Comparison of ENCODE assay signal across 36 cellular contexts in the genomic region with DNA sequence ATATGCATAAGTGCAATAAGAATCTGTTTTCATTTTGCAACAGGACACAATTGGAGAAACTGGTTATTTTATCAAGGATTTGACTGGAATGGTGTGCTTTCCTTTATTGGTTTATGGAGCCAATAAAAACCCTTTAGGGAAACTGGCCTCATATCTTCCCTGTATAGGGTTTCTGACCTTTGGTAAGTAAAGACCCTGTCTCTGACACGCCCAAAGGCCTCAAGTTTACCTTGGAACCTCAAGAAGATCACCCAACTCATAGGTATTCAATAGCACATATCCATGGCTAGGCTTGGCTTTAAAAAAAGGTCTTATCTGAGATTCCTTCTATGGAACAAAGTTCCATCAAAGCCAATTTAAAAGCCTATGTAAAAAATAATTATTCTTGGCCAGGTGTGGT. TPM values are rescaled to one million over a fixed set of nuclear protein-coding genes. Genes with fewer than 3 reads are reported as not detected.
"Had no signal": no experiment of that assay in that cellular context is flagged by ENCODE, and none has a peak within 500 bp of the region (broad histone marks: within the 10 kb centered on the region; RNA-seq: fewer than 3 reads in every experiment).

No MANE protein-coding gene starts in this region.

- DNase-seq: activated B cell treated with CpG ODN at 0.5 μM for 24 hours; activated CD4-positive, alpha-beta memory T cell treated with anti-CD3 and anti-CD28 coated beads for 36 hours; activated CD4-positive, alpha-beta T cell treated with anti-CD3 and anti-CD28 coated beads for 4 hours; activated CD4-positive, alpha-beta T cell treated with anti-CD3 and anti-CD28 coated beads, Interleukin-2, amount 10 ng/mL, durations not matched to agents 24 days and 14 days; activated CD4-positive, alpha-beta T cell treated with anti-CD3 and anti-CD28 coated beads, Interleukin-2, amount 50 U/mL, for 1 hour; activated CD4-positive, alpha-beta T cell treated with anti-CD3 and anti-CD28 coated beads, Interleukin-2, amount 50 U/mL, for 4 hours; activated CD4-positive, CD25-positive, alpha-beta regulatory T cell treated with anti-CD3 and anti-CD28 coated beads, Interleukin-2, amount 50 U/mL, for 72 hours; activated CD8-positive, alpha-beta memory T cell treated with anti-CD3 and anti-CD28 coated beads, Interleukin-2, amount 50 U/mL, for 4 hours; activated CD8-positive, alpha-beta T cell treated with anti-CD3 and anti-CD28 coated beads for 36 hours; activated effector memory CD4-positive, alpha-beta T cell treated with anti-CD3 and anti-CD28 coated beads, Interleukin-2, amount 50 U/mL, for 16 hours; activated gamma-delta T cell treated with Interleukin-2 at 50 U/mL for 16 hours; activated naive CD4-positive, alpha-beta T cell; activated naive CD4-positive, alpha-beta T cell treated with anti-CD3 and anti-CD28 coated beads for 36 hours; activated naive CD4-positive, alpha-beta T cell treated with anti-CD3 and anti-CD28 coated beads, Interleukin-2, amount 50 U/mL, for 16 hours; activated naive CD8-positive, alpha-beta T cell treated with anti-CD3 and anti-CD28 coated beads for 36 hours; activated T-cell treated with anti-CD3 and anti-CD28 coated beads for 4 hours; activated T-cell treated with anti-CD3 and anti-CD28 coated beads, Interleukin-2, amount 50 U/mL, for 1 hour; activated T-cell treated with anti-CD3 and anti-CD28 coated beads, Interleukin-2, amount 50 U/mL, for 4 hours; activated T-cell treated with anti-CD3 and anti-CD28 coated beads, Interleukin-2, amount 50 U/mL, for 72 hours; adrenal gland; amniotic stem cell; aorta; body of pancreas; brain microvascular endothelial cell; central memory CD4-positive, alpha-beta T cell; T-helper 1 cell; T-helper 2 cell; T-helper 9 cell had no signal

- H3K4me1 ChIP-seq: adrenal gland, breast epithelium had no signal

- H3K9me3 ChIP-seq: adrenal gland, body of pancreas, breast epithelium had no signal

- ATAC-seq: activated CD8-positive, alpha-beta T cell treated with anti-CD3 and anti-CD28 coated beads for 36 hours; activated naive CD4-positive, alpha-beta T cell treated with anti-CD3 and anti-CD28 coated beads, Interleukin-2, amount 50 U/mL, for 72 hours; activated T-cell treated with anti-CD3 and anti-CD28 coated beads, Interleukin-2, amount 50 U/mL, for 4 hours; activated T-cell treated with anti-CD3 and anti-CD28 coated beads, Interleukin-2, amount 50 U/mL, for 72 hours; activated T-helper 17 cell treated with anti-CD3 and anti-CD28 coated beads, Interleukin-2, amount 50 U/mL, for 72 hours; body of pancreas had no signal

- H3K9me3 Mint-ChIP-seq: activated CD4-positive, alpha-beta T cell treated with anti-CD3 and anti-CD28 coated beads, Interleukin-2, amount 10 ng/mL, durations not matched to agents 24 days and 14 days; activated naive CD4-positive, alpha-beta T cell treated with anti-CD3 and anti-CD28 coated beads, Interleukin-2, amount 50 U/mL, for 72 hours; activated T-cell treated with anti-CD3 and anti-CD28 coated beads, Interleukin-2, amount 50 U/mL, for 4 hours; activated T-helper 17 cell treated with anti-CD3 and anti-CD28 coated beads, Interleukin-2, amount 50 U/mL, for 72 hours had no signal

- H3K4me1 Mint-ChIP-seq: activated B cell treated with CpG ODN at 0.5 μM for 24 hours; activated T-helper 17 cell treated with anti-CD3 and anti-CD28 coated beads, Interleukin-2, amount 50 U/mL, for 72 hours had no signal

- H3K36me3 ChIP-seq: adrenal gland, brain microvascular endothelial cell, breast epithelium had no signal

- H3K27ac Mint-ChIP-seq: activated B cell treated with CpG ODN at 0.5 μM for 24 hours; activated CD4-positive, alpha-beta memory T cell treated with anti-CD3 and anti-CD28 coated beads for 36 hours; activated CD4-positive, alpha-beta T cell treated with anti-CD3 and anti-CD28 coated beads, Interleukin-2, amount 10 ng/mL, durations not matched to agents 24 days and 14 days; activated CD8-positive, alpha-beta T cell treated with anti-CD3 and anti-CD28 coated beads for 36 hours; activated naive CD4-positive, alpha-beta T cell treated with anti-CD3 and anti-CD28 coated beads for 36 hours; activated naive CD4-positive, alpha-beta T cell treated with anti-CD3 and anti-CD28 coated beads, Interleukin-2, amount 50 U/mL, for 72 hours; activated naive CD8-positive, alpha-beta T cell treated with anti-CD3 and anti-CD28 coated beads for 36 hours; activated T-cell treated with anti-CD3 and anti-CD28 coated beads, Interleukin-2, amount 50 U/mL, for 72 hours; activated T-helper 1 cell treated with anti-CD3 and anti-CD28 coated beads, Interleukin-12 subunit alpha, Interleukin-12 subunit beta, Interleukin-2, Interleukin-4 antibody, amounts not matched to agents 30 ng/mL and 10 ng/mL and 1 ng/mL, durations not matched to agents 14 hours and 24 hours and 36 hours; activated T-helper 17 cell treated with anti-CD3 and anti-CD28 coated beads, Interleukin-2, amount 50 U/mL, for 72 hours; T-helper 1 cell treated with Interleukin-12 subunit alpha and Interleukin-12 subunit beta and Interleukin-4 antibody, amounts not matched to agents 30 μg/mL and 1 μg/mL, for 36 hours; T-helper 2 cell treated with Interferon-gamma antibody and Interleukin-4, amounts not matched to agents 5 μg/mL and 100 μg/mL, for 36 hours had no signal

- H3K27me3 ChIP-seq: adrenal gland, body of pancreas, brain microvascular endothelial cell, breast epithelium had no signal

- H3K36me3 Mint-ChIP-seq: activated CD4-positive, alpha-beta memory T cell treated with anti-CD3 and anti-CD28 coated beads for 36 hours had no signal

- H3K27me3 Mint-ChIP-seq: activated B cell treated with CpG ODN at 0.5 μM for 24 hours; activated CD4-positive, alpha-beta memory T cell treated with anti-CD3 and anti-CD28 coated beads for 36 hours; activated CD4-positive, alpha-beta T cell treated with anti-CD3 and anti-CD28 coated beads, Interleukin-2, amount 10 ng/mL, durations not matched to agents 24 days and 14 days; activated CD8-positive, alpha-beta T cell treated with anti-CD3 and anti-CD28 coated beads for 36 hours; activated naive CD8-positive, alpha-beta T cell treated with anti-CD3 and anti-CD28 coated beads for 36 hours had no signal

- H3K4me3 Mint-ChIP-seq: activated B cell treated with CpG ODN at 0.5 μM for 24 hours; activated CD4-positive, alpha-beta memory T cell treated with anti-CD3 and anti-CD28 coated beads for 36 hours; activated CD4-positive, alpha-beta T cell treated with anti-CD3 and anti-CD28 coated beads, Interleukin-2, amount 10 ng/mL, durations not matched to agents 24 days and 14 days; activated CD8-positive, alpha-beta T cell treated with anti-CD3 and anti-CD28 coated beads for 36 hours; activated naive CD4-positive, alpha-beta T cell treated with anti-CD3 and anti-CD28 coated beads for 36 hours; activated naive CD8-positive, alpha-beta T cell treated with anti-CD3 and anti-CD28 coated beads for 36 hours; activated T-cell treated with anti-CD3 and anti-CD28 coated beads, Interleukin-2, amount 50 U/mL, for 4 hours; activated T-cell treated with anti-CD3 and anti-CD28 coated beads, Interleukin-2, amount 50 U/mL, for 72 hours; activated T-helper 1 cell treated with anti-CD3 and anti-CD28 coated beads, Interleukin-12 subunit alpha, Interleukin-12 subunit beta, Interleukin-2, Interleukin-4 antibody, amounts not matched to agents 30 ng/mL and 10 ng/mL and 1 ng/mL, durations not matched to agents 14 hours and 24 hours and 36 hours; activated T-helper 17 cell treated with anti-CD3 and anti-CD28 coated beads, Interleukin-2, amount 50 U/mL, for 72 hours; T-helper 1 cell treated with Interleukin-12 subunit alpha and Interleukin-12 subunit beta and Interleukin-4 antibody, amounts not matched to agents 30 μg/mL and 1 μg/mL, for 36 hours; T-helper 2 cell treated with Interferon-gamma antibody and Interleukin-4, amounts not matched to agents 5 μg/mL and 100 μg/mL, for 36 hours had no signal

- H3K4me3 ChIP-seq: adrenal gland, body of pancreas, breast epithelium had no signal

- H3K27ac ChIP-seq: adrenal gland, body of pancreas, brain microvascular endothelial cell, breast epithelium, VCaP had no signal

RNA-seq across cellular contexts. Expression of a gene that starts 17.3 kb away (rescaled TPM):
- total RNA-seq: activated CD4-positive, alpha-beta memory T cell treated with anti-CD3 and anti-CD28 coated beads for 36 hours; activated CD8-positive, alpha-beta memory T cell treated with anti-CD3 and anti-CD28 coated beads for 36 hours had no signal
